1 cellular context compared by ENCODE assay signal in genomic region chr17:44384823-44385286, GRCh38.
TF ChIP-seq lines count a peak whose summit lies in the region.

No MANE protein-coding gene starts in this region.

TF ChIP-seq in endothelial cell of umbilical vein, 7 proteins besides CTCF, POLR2A, EP300 and RAD21:
- TF ChIP-seq JUN (IDR thresholded peaks at IDR 0.05; ENCODE audit: borderline replicate concordance, insufficient read depth, insufficient read length, low read depth) (no peak), FOS (IDR thresholded peaks at IDR 0.05; ENCODE audit: borderline replicate concordance, insufficient read depth, low read length) (no peak), POLR2AphosphoS5 (IDR thresholded peaks at IDR 0.05; ENCODE audit: insufficient read depth, low read depth, low read length) (no peak), MAX (IDR thresholded peaks at IDR 0.05; ENCODE audit: insufficient read depth, insufficient read length) (no peak), GATA2 (IDR thresholded peaks at IDR 0.05; ENCODE audit: insufficient read depth, insufficient read length, low read depth, low read length) (no peak), MYC (IDR thresholded peaks at IDR 0.05; ENCODE audit: low read depth, low read length) (no peak), EZH2 (IDR thresholded peaks at IDR 0.05; ENCODE audit: borderline replicate concordance, low read depth, low read length, severe bottlenecking) (no peak)
